ENCODE assay signal across 8 cellular contexts in the genomic region with DNA sequence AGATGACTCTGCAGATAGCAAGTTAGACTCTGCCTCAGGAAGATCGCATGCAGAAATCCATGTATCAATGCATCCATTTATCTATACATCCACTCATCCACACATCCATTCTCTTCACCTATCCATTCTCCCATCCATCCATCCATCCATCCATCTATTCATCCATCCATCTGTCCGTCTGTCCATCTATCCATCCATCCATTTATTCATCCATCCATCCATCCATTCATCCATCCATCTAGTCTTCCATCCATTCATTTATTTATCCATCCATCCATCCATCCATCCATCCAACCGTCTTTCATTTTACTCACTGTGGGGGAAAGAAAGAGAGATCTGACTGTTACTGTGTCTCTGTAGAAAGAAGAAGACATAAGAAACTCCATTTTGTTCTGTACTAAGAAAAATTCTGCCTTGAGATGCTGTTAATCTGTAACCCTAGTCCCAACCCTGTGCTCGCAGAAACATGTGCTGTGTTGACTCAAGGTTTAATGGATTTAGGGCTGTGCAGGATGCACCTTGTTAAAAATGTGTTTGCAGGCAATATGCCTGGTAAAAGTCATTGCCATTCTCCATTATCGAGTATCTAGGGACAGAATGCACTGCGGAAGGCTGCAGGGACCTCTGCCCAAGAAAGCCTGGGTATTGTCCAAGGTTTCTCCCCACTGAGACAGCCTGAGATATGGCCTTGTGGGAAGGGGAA. TPM values are rescaled to one million over a fixed set of nuclear protein-coding genes. Genes with fewer than 3 reads are reported as not detected.
"Had no signal": no experiment of that assay in that cellular context is flagged by ENCODE, and none has a peak within 500 bp of the region (broad histone marks: within the 10 kb centered on the region; RNA-seq: fewer than 3 reads in every experiment).

No MANE protein-coding gene starts in this region.

RNA-seq across cellular contexts. Expression of a gene that starts 5.7 kb away (rescaled TPM):
- total RNA-seq: mammary epithelial cell, SJSA1 had no signal
- polyA plus RNA-seq: keratinocyte, mammary epithelial cell had no signal

RNA-seq across cellular contexts. Expression of a gene that starts 38.0 kb away (rescaled TPM):
- total RNA-seq: left lung, mammary epithelial cell, mononuclear cell, omental fat pad, progenitor cell of endocrine pancreas, right cardiac atrium, SJSA1 had no signal
- polyA plus RNA-seq: keratinocyte, mammary epithelial cell, right cardiac atrium had no signal
